ENCODE assay signal across 8 cellular contexts in the genomic region with DNA sequence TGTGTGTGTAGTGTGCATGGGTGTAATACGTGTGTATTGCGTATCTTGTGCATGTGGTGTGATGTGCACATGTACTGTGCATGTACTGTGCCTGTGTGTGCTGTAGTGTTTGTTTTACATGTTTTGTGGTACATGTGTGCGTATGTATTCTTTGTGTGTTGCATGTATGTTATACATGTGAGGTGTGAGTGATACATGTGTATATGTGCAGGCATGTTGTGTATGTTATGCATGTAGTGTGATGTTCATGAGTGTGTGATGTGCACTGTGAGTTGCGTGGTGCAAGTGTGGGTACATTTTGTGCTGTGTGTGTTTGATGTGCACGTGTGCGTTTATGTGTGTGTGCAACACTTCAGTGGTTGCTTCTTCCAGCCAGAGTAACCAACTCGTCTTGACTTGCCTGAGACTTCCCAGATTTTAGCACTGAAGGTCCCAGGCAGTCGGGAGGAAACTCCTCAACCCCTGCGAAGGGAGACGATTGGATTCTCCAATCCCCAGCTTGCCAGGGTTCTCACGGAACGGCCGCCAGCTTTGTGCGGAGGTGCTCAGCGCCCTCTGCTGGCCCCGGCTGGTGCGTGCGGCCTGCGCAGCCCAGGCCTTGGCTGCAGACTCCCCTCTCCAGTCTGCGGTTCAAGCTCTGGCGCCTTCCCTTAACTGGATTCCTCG. TPM values are rescaled to one million over a fixed set of nuclear protein-coding genes. Genes with fewer than 3 reads are reported as not detected.
DNase-seq lines count a peak whose midpoint lies in the region; ATAC-seq and TF ChIP-seq lines count a peak whose summit lies in the region.

No MANE protein-coding gene starts in this region.

- no peaks in the 10 kb centered on the region for H3K9me3 Mint-ChIP-seq in memory B cell

- H3K36me3 Mint-ChIP-seq in memory B cell = no peaks in the 10 kb centered on the region

- DNase-seq in activated CD4-positive, alpha-beta T cell treated with anti-CD3 and anti-CD28 coated beads for 1 hour = peak; percentile 22
- DNase-seq in dermis blood vessel endothelial cell (peak; percentile 90), memory B cell (ENCODE audit: low spot score in 2 of 2) (peak; percentile 26 to 51), NCI-H1092 treated with DMSO at 0.1 percent for 48 hours (lab: John Stamatoyannopoulos, UW) (no peak), SKM-1 treated with dmso at 0.1 percent for 144 hours (lab: John Stamatoyannopoulos, UW; ENCODE audit: unreplicated experiment) (no peak)
- peak; percentile 1 for DNase-seq in stimulated activated CD8-positive, alpha-beta memory T cell treated with anti-CD3 and anti-CD28 coated beads, Interleukin-15, amount 100 ng/mL, for 4 hours (ENCODE audit: low read depth in 2 of 2)

- peaks cover 10% of the 10 kb centered on the region for H3K4me1 Mint-ChIP-seq in memory B cell

- no peak overlapping the region for H3K4me3 Mint-ChIP-seq in memory B cell

- ATAC-seq in GM18505 (IDR thresholded peaks at IDR 0.05; ENCODE audit: unreplicated experiment) (peak; percentile 79), HG03139 (IDR thresholded peaks at IDR 0.05; ENCODE audit: unreplicated experiment) (peak; percentile 64), memory B cell (ENCODE audit: low read depth) (peak; percentile 56)

- no peak overlapping the region for H3K27ac Mint-ChIP-seq in memory B cell

- TF ChIP-seq POLR2A in GM18505 (IDR thresholded peaks at IDR 0.05; ENCODE audit: borderline replicate concordance, extremely low read depth, insufficient read depth, insufficient read length) = no peak

- peaks cover 20% of the 10 kb centered on the region for H3K27me3 Mint-ChIP-seq in memory B cell

RNA-seq across cellular contexts. Expression of a gene that starts 3.6 kb away (rescaled TPM):
- total RNA-seq in dermis blood vessel endothelial cell = 104 and 175 TPM in 2 replicates

Comparison
In these comparisons a context has a peak if more than half of its experiments do, and no peak if none do; other contexts are left out.
1. DNase-seq: peak in activated CD4-positive, alpha-beta T cell treated with anti-CD3 and anti-CD28 coated beads for 1 hour (single experiment), dermis blood vessel endothelial cell (single experiment), memory B cell (2 of 2) and stimulated activated CD8-positive, alpha-beta memory T cell treated with anti-CD3 and anti-CD28 coated beads, Interleukin-15, amount 100 ng/mL, for 4 hours (2 of 2); none in NCI-H1092 treated with DMSO at 0.1 percent for 48 hours (single experiment) and SKM-1 treated with dmso at 0.1 percent for 144 hours (single experiment).
2. Peak in every context shown above with its lines, with median percentiles within 50 percentile points of each other: ATAC-seq.